Comparison of ENCODE assay signal across 16 cellular contexts in genomic region chr5:83590966-83591365, GRCh38.
DNase-seq lines count a peak whose midpoint lies in the region; ATAC-seq and TF ChIP-seq lines count a peak whose summit lies in the region.
"Had no signal": no experiment of that assay in that cellular context is flagged by ENCODE, and none has a peak within 500 bp of the region (broad histone marks: within the 10 kb centered on the region; RNA-seq: fewer than 3 reads in every experiment).

No MANE protein-coding gene starts in this region.

- H3K4me2 ChIP-seq in fibroblast of lung (ENCODE audit: extremely low read depth, insufficient read depth, low read length), result peak overlapping the region; percentile 80
- H3K4me2 ChIP-seq: BLaER1 had no signal

- WGBS in ovary, 3 donors, result 71 to 76% (median 73%) methylated on average over 4 of the region's 4 CpGs

- TF ChIP-seq POLR2A in ovary (IDR thresholded peaks at IDR 0.05), result no peak

- H3K27me3 ChIP-seq in fibroblast of lung (ENCODE audit: control insufficient read depth, insufficient read depth, low read length), result no peaks in the 10 kb centered on the region
- no peaks in the 10 kb centered on the region for H3K27me3 ChIP-seq in thoracic aorta (replicated peaks; ENCODE audit: insufficient read depth)
- no peaks in the 10 kb centered on the region for H3K27me3 ChIP-seq in ovary
- H3K27me3 ChIP-seq: BLaER1 had no signal

- H3K27ac ChIP-seq in fibroblast of lung (ENCODE audit: insufficient read depth, low read length), result no peak overlapping the region
- peak overlapping the region in 1 of 2 donors; percentile 4 for H3K27ac ChIP-seq in thoracic aorta
- no peak overlapping the region for H3K27ac ChIP-seq in ovary
- H3K27ac ChIP-seq: 22Rv1, BLaER1 had no signal

- TF ChIP-seq CTCF in fibroblast of lung (conservative IDR thresholded peaks at IDR 0.05 in 1 of 2, IDR thresholded peaks at IDR 0.05 in 1 of 2; ENCODE audit: low read depth in 1 of 2, low read length in 2 of 2), result no peak
- TF ChIP-seq CTCF in thoracic aorta (IDR thresholded peaks at IDR 0.05), result no peak
- no peak for TF ChIP-seq CTCF in ovary (IDR thresholded peaks at IDR 0.05)

- intact Hi-C loops in ovary (cut with DNase I), result no loop called here

- ATAC-seq in thoracic aorta (ENCODE audit: insufficient number of reproducible peaks, low FRiP score, low read depth) (no peak), HG02840 (IDR thresholded peaks at IDR 0.05; ENCODE audit: low FRiP score, unreplicated experiment) (no peak)
- ATAC-seq: GM12878 had no signal

- H3K4me1 ChIP-seq in fibroblast of lung (ENCODE audit: control insufficient read depth, extremely low read depth, insufficient read depth, low read length) (no peaks in the 10 kb centered on the region), thoracic aorta (ENCODE audit: control insufficient read depth in 1 of 2, low read depth in 2 of 2) (peaks cover 0 to 37% of the 10 kb centered on the region in 2 donors), ovary (ENCODE audit: insufficient read depth) (peaks cover 6% of the 10 kb centered on the region)
- H3K4me1 ChIP-seq: BLaER1 had no signal

- no peak for TF ChIP-seq EP300 in ovary (IDR thresholded peaks at IDR 0.05)

- peak overlapping the region in 2 of 4 experiments; percentile 10 to 22 for H3K4me3 ChIP-seq in fibroblast of lung (replicated peaks in 1 of 4; ENCODE audit: control extremely low read depth in 1 of 4, insufficient read depth in 1 of 4, low read depth in 3 of 4, low read length in 4 of 4)
- peak overlapping the region; percentile 55 for H3K4me3 ChIP-seq in thoracic aorta
- H3K4me3 ChIP-seq in ovary, result no peak overlapping the region
- H3K4me3 ChIP-seq: BLaER1, GM12878 had no signal

- H3K36me3 ChIP-seq in fibroblast of lung (ENCODE audit: control insufficient read depth, insufficient read depth, low read length) (no peaks in the 10 kb centered on the region), thoracic aorta (no peaks in the 10 kb centered on the region), ovary (no peaks in the 10 kb centered on the region)
- H3K36me3 ChIP-seq: BLaER1 had no signal

- no peaks in the 10 kb centered on the region for H3K79me2 ChIP-seq in fibroblast of lung (ENCODE audit: control insufficient read depth, insufficient read depth, low read length)

- H3K9ac ChIP-seq in fibroblast of lung (ENCODE audit: insufficient read depth, low read length), result no peak overlapping the region
- H3K9ac ChIP-seq: BLaER1 had no signal

- DNase-seq in NCI-H2227 (lab: John Stamatoyannopoulos, UW; ENCODE audit: unreplicated experiment) (peak; percentile 0), NCI-H2227 treated with DMSO at 0.1 percent for 48 hours (lab: John Stamatoyannopoulos, UW) (no peak), NCI-H345 (lab: John Stamatoyannopoulos, UW) (peak; percentile 14), fibroblast of lung (ENCODE audit: low read depth in 2 of 2) (peak in 1 of 2 donors; percentile 21), thoracic aorta (ENCODE audit: low spot score) (no peak), NCI-H1930 (lab: John Stamatoyannopoulos, UW) (no peak), ovary (no peak)
- DNase-seq: CD8-positive, alpha-beta memory T cell; GDM1; HCEC 1CT; NCI-H1436 treated with DMSO at 0.1 percent for 48 hours; NCI-H526 had no signal

- H4K20me1 ChIP-seq in fibroblast of lung (ENCODE audit: control insufficient read depth, extremely low read depth, insufficient read depth, low read length), result no peaks in the 10 kb centered on the region
- H4K20me1 ChIP-seq: BLaER1 had no signal

- H3K9me3 ChIP-seq in fibroblast of lung (ENCODE audit: control insufficient read depth, insufficient read depth, low read depth, low read length) (no peaks in the 10 kb centered on the region), thoracic aorta (no peaks in the 10 kb centered on the region), ovary (no peaks in the 10 kb centered on the region)
- H3K9me3 ChIP-seq: BLaER1 had no signal

- peak overlapping the region; percentile 82 for H2AFZ ChIP-seq in fibroblast of lung (ENCODE audit: low read length)

Comparison
In these comparisons a context has a peak if more than half of its experiments do, and no peak if none do; other contexts are left out.
1. DNase-seq: peak in NCI-H2227 (single experiment) and NCI-H345 (single experiment); none in NCI-H2227 treated with DMSO at 0.1 percent for 48 hours (single experiment), thoracic aorta (single experiment), NCI-H1930 (0 of 2) and ovary (0 of 5).